12 cellular contexts compared by ENCODE assay signal in genomic region chr14:51638071-51638944, GRCh38. TPM values are rescaled to one million over a fixed set of nuclear protein-coding genes. Genes with fewer than 3 reads are reported as not detected.
DNase-seq lines count a peak whose midpoint lies in the region; ATAC-seq and TF ChIP-seq lines count a peak whose summit lies in the region.
"Had no signal": no experiment of that assay in that cellular context is flagged by ENCODE, and none has a peak within 500 bp of the region (broad histone marks: within the 10 kb centered on the region; RNA-seq: fewer than 3 reads in every experiment).

No MANE protein-coding gene starts in this region.

- H3K27ac ChIP-seq in Panc1 (ENCODE audit: low read length) (peak overlapping the region; percentile 39; the same call in 1 of the 2 replicates), prostate gland (no peak overlapping the region)

- no peaks in the 10 kb centered on the region for H3K9me3 ChIP-seq in Panc1 (ENCODE audit: control insufficient read depth, insufficient read depth, low read depth, low read length)
- no peaks in the 10 kb centered on the region for H3K9me3 ChIP-seq in prostate gland

- H3K4me1 Mint-ChIP-seq in stimulated activated effector memory CD8-positive, alpha-beta T cell treated with anti-CD3 and anti-CD28 coated beads, Interleukin-12 subunit alpha, Interleukin-12 subunit beta, amount 100 ng/mL, for 72 hours: no peaks in the 10 kb centered on the region
- H3K4me1 Mint-ChIP-seq: activated B cell treated with CpG ODN at 0.5 μM for 24 hours; CD4-positive, alpha-beta memory T cell had no signal

- POLR2A ChIA-PET in Panc1 (lab: Charles Lee): no interaction called here

- H3K9me3 Mint-ChIP-seq in stimulated activated effector memory CD8-positive, alpha-beta T cell treated with anti-CD3 and anti-CD28 coated beads, Interleukin-12 subunit alpha, Interleukin-12 subunit beta, amount 100 ng/mL, for 72 hours: no peaks in the 10 kb centered on the region
- H3K9me3 Mint-ChIP-seq: activated B cell treated with CpG ODN at 0.5 μM for 24 hours; activated T-helper 2 cell treated with anti-CD3 and anti-CD28 coated beads, Interferon-gamma antibody, Interleukin-2, Interleukin-4, amounts not matched to agents 10 μg/mL and 5 μg/mL and 100 μg/mL, durations not matched to agents 14 hours and 24 hours and 36 hours; CD4-positive, alpha-beta memory T cell had no signal

- BruUV-seq in Panc1 (replicated peaks; lab: Mats Ljungman, UMichigan): no TSS peak

- no peak for TF ChIP-seq CTCF in Panc1 (IDR thresholded peaks at IDR 0.05)
- no peak for TF ChIP-seq CTCF in fibroblast of pulmonary artery (IDR thresholded peaks at IDR 0.05; ENCODE audit: low read length, missing control alignments)
- TF ChIP-seq CTCF in prostate gland (IDR thresholded peaks at IDR 0.05): no peak

- H3K27me3 ChIP-seq in Panc1 (ENCODE audit: control insufficient read depth, insufficient read depth, low read length) (no peaks in the 10 kb centered on the region), prostate gland (replicated peaks; ENCODE audit: insufficient read depth) (no peaks in the 10 kb centered on the region)

- no peak overlapping the region for H3K4me3 Mint-ChIP-seq in stimulated activated effector memory CD8-positive, alpha-beta T cell treated with anti-CD3 and anti-CD28 coated beads, Interleukin-12 subunit alpha, Interleukin-12 subunit beta, amount 100 ng/mL, for 72 hours
- H3K4me3 Mint-ChIP-seq: activated B cell treated with CpG ODN at 0.5 μM for 24 hours; CD4-positive, alpha-beta memory T cell had no signal

- in situ Hi-C loops in Panc1 (cut with HindIII; ENCODE audit: low pct_unique_long_range_greater_than_20kb, low sequenced_read_pairs): no loop called here

- H3K36me3 Mint-ChIP-seq in stimulated activated effector memory CD8-positive, alpha-beta T cell treated with anti-CD3 and anti-CD28 coated beads, Interleukin-12 subunit alpha, Interleukin-12 subunit beta, amount 100 ng/mL, for 72 hours: no peaks in the 10 kb centered on the region

- CTCF ChIA-PET in Panc1 (lab: Charles Lee): no interaction called here

- peak; percentile 83 for ATAC-seq in Panc1
- no peak for ATAC-seq in stimulated activated effector memory CD8-positive, alpha-beta T cell treated with anti-CD3 and anti-CD28 coated beads, Interleukin-12 subunit alpha, Interleukin-12 subunit beta, amount 100 ng/mL, for 72 hours
- no peak for ATAC-seq in HG03521 (IDR thresholded peaks at IDR 0.05; ENCODE audit: unreplicated experiment)
- ATAC-seq in GM21367 (IDR thresholded peaks at IDR 0.05; ENCODE audit: unreplicated experiment): no peak

- no peaks in the 10 kb centered on the region for H3K36me3 ChIP-seq in Panc1 (ENCODE audit: control insufficient read depth, insufficient read depth, low read length)
- no peaks in the 10 kb centered on the region for H3K36me3 ChIP-seq in prostate gland

- H3K4me3 ChIP-seq in Panc1 (ENCODE audit: low read depth in 2 of 2, low read length in 2 of 2) (no peak overlapping the region), fibroblast of pulmonary artery (replicated peaks; ENCODE audit: low read depth, low read length) (no peak overlapping the region), prostate gland (no peak overlapping the region)

- TF ChIP-seq POLR2A in prostate gland (IDR thresholded peaks at IDR 0.05): no peak

- 37% methylated on average over 7 of the region's 7 CpGs for WGBS in prostate gland

- H3K4me1 ChIP-seq in Panc1 (ENCODE audit: control insufficient read depth, insufficient read depth, low read length): peaks cover 3% of the 10 kb centered on the region; the same call in 1 of the 2 replicates
- H3K4me1 ChIP-seq in prostate gland (replicated peaks): no peaks in the 10 kb centered on the region

- intact Hi-C loops in Panc1 (cut with micrococcal nuclease; ENCODE audit: unreplicated experiment): no loop called here
- intact Hi-C loops in prostate gland (cut with DNase I): no loop called here

- DNase-seq in EH (ENCODE audit: low read depth): peak; percentile 88
- no peak for DNase-seq in Panc1 (ENCODE audit: low read depth, low spot score)
- DNase-seq in fibroblast of pulmonary artery (ENCODE audit: low read depth): peak; percentile 45
- peak; percentile 46 for DNase-seq in prostate gland (ENCODE audit: low spot score)
- DNase-seq in stimulated activated effector memory CD8-positive, alpha-beta T cell treated with anti-CD3 and anti-CD28 coated beads, Interleukin-12 subunit alpha, Interleukin-12 subunit beta, amount 100 ng/mL, for 72 hours (ENCODE audit: low spot score in 2 of 2): no peak
- no peak for DNase-seq in NCI-H82 treated with DMSO at 0.1 percent for 48 hours (lab: John Stamatoyannopoulos, UW; ENCODE audit: unreplicated experiment)
- DNase-seq: activated B cell treated with CpG ODN at 0.5 μM for 24 hours; CD4-positive, alpha-beta memory T cell; NCI-H1092 treated with DMSO at 0.1 percent for 48 hours had no signal

- H3K27ac Mint-ChIP-seq in stimulated activated effector memory CD8-positive, alpha-beta T cell treated with anti-CD3 and anti-CD28 coated beads, Interleukin-12 subunit alpha, Interleukin-12 subunit beta, amount 100 ng/mL, for 72 hours: no peak overlapping the region
- H3K27ac Mint-ChIP-seq: activated B cell treated with CpG ODN at 0.5 μM for 24 hours; activated T-helper 2 cell treated with anti-CD3 and anti-CD28 coated beads, Interferon-gamma antibody, Interleukin-2, Interleukin-4, amounts not matched to agents 10 μg/mL and 5 μg/mL and 100 μg/mL, durations not matched to agents 14 hours and 24 hours and 36 hours had no signal

RNA-seq across cellular contexts. Expression of gene FRMD6, which starts 13.4 kb away (rescaled TPM):
- total RNA-seq in Panc1 (2021; ENCODE audit: unreplicated experiment): 40.7 TPM
- 36.3 TPM for polyA plus RNA-seq in Panc1 (2012; ENCODE audit: insufficient read length)
- total RNA-seq in prostate gland: 10 to 100 TPM; 59.1 to 84.0 TPM

Comparison
In these comparisons a context has a peak if more than half of its experiments do, and no peak if none do; other contexts are left out.
1. DNase-seq: peak in EH (single experiment), fibroblast of pulmonary artery (single experiment) and prostate gland (single experiment); none in Panc1 (single experiment), stimulated activated effector memory CD8-positive, alpha-beta T cell treated with anti-CD3 and anti-CD28 coated beads, Interleukin-12 subunit alpha, Interleukin-12 subunit beta, amount 100 ng/mL, for 72 hours (0 of 2) and NCI-H82 treated with DMSO at 0.1 percent for 48 hours (single experiment).